12 cellular contexts compared by ENCODE assay signal in the genomic region with DNA sequence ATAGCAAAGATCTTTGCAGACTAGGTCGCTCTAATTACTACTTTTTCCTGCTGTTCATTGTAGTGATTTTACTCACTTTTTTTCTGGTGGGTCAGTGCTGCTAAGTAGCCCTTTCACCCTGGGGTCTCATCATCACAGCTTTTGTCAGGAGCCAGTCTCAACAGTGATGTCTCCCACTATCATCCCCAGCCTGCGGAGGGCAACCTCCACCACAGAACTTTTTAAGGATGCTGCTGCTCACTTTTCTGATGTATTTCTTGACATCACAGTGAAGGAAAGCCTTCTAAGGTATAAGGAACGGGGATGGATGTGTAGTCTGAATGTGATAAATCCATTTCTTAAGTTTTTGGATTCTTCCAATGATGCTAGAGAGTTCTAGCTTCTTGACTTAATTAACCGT.
DNase-seq lines count a peak whose midpoint lies in the region; ATAC-seq and TF ChIP-seq lines count a peak whose summit lies in the region.
"Had no signal": no experiment of that assay in that cellular context is flagged by ENCODE, and none has a peak within 500 bp of the region (broad histone marks: within the 10 kb centered on the region; RNA-seq: fewer than 3 reads in every experiment).

No MANE protein-coding gene starts in this region.

- H3K9ac ChIP-seq in colonic mucosa (ENCODE audit: low read depth in 2 of 2, low read length in 2 of 2): no peak overlapping the region

- H3K27ac ChIP-seq in RWPE2 (ENCODE audit: poor library complexity, severe bottlenecking) (no peak overlapping the region), colonic mucosa (no peak overlapping the region)

- TF ChIP-seq CTCF in AG10803 (conservative IDR thresholded peaks at IDR 0.05; ENCODE audit: low read length): peak; percentile 50
- TF ChIP-seq CTCF in GM13976 (IDR thresholded peaks at IDR 0.05; ENCODE audit: borderline replicate concordance, control extremely low read depth, extremely low read depth, insufficient read depth, missing control alignments): peak; percentile 26
- peak; percentile 63 for TF ChIP-seq CTCF in RWPE2 (IDR thresholded peaks at IDR 0.05; ENCODE audit: poor library complexity, severe bottlenecking)
- TF ChIP-seq CTCF in colonic mucosa (IDR thresholded peaks at IDR 0.05): no peak

- ATAC-seq in RWPE2 (ENCODE audit: low read depth): no peak
- ATAC-seq in GM21619 (IDR thresholded peaks at IDR 0.05; ENCODE audit: unreplicated experiment): no peak
- ATAC-seq in HG03097 (IDR thresholded peaks at IDR 0.05; ENCODE audit: low FRiP score, unreplicated experiment): no peak

- H3K4me3 ChIP-seq in AG10803 (ENCODE audit: low read length) (no peak overlapping the region), RWPE2 (ENCODE audit: severe bottlenecking) (no peak overlapping the region), colonic mucosa (no peak overlapping the region)

- H3K27me3 ChIP-seq in RWPE2 (ENCODE audit: insufficient read depth, poor library complexity, severe bottlenecking) (no peaks in the 10 kb centered on the region), colonic mucosa (no peaks in the 10 kb centered on the region)

- H3K9me3 ChIP-seq in RWPE2 (ENCODE audit: severe bottlenecking) (no peaks in the 10 kb centered on the region), colonic mucosa (no peaks in the 10 kb centered on the region)

- no peaks in the 10 kb centered on the region for H3K36me3 ChIP-seq in RWPE2 (ENCODE audit: low read depth)
- no peaks in the 10 kb centered on the region for H3K36me3 ChIP-seq in colonic mucosa

- intact Hi-C loops in head of caudate nucleus (cut with DNase I) (no loop called here), colonic mucosa (cut with DNase I) (no loop called here)

- DNase-seq in AG10803 (ENCODE audit: low read depth) (no peak), GM13976 (ENCODE audit: low spot score) (no peak), RWPE2 (ENCODE audit: low spot score) (no peak), head of caudate nucleus (peak in 25 of 42 donors; percentile 2 to 60 (median 30)), colonic mucosa (no peak), GDM1 (lab: John Stamatoyannopoulos, UW) (no peak)
- DNase-seq: aorta; kidney glomerular epithelial cell; NCI-H2107; stimulated activated CD4-positive, alpha-beta T cell treated with anti-CD3 and anti-CD28 coated beads, Interleukin-4, amount 100 ng/mL, for 1 hour had no signal

- in situ Hi-C loops in GM13976 (cut with MboI; ENCODE audit: low sequenced_read_pairs, unreplicated experiment): no loop called here

- H3K4me1 ChIP-seq in RWPE2 (ENCODE audit: insufficient read depth, poor library complexity, severe bottlenecking) (no peaks in the 10 kb centered on the region), colonic mucosa (no peaks in the 10 kb centered on the region)

Comparison
In these comparisons a context has a peak if more than half of its experiments do, and no peak if none do; other contexts are left out.
1. DNase-seq: peak in head of caudate nucleus (25 of 42); none in AG10803 (single experiment), GM13976 (single experiment), RWPE2 (single experiment), colonic mucosa (single experiment) and GDM1 (single experiment).